In the genomic region with DNA sequence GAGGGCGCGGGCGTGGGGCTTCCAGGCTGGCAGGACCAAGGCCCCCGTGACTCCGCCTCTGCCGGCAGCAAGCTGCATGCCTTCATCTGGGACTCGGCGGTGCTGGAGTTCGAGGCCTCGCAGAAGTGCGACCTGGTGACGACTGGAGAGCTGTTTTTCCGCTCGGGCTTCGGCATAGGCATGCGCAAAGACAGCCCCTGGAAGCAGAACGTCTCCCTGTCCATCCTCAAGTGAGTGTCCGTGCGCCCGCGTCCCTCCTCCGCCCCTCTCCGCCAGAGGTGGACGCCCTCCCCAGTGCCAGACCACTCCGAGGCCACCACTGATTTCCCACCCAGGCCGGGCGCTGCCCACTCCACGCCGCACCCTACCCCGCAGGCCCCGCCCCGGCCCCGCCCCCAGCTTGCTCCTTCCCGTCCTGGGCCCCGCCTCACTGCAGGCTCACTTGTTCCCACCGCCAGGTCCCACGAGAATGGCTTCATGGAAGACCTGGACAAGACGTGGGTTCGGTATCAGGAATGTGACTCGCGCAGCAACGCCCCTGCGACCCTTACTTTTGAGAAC, we compare ENCODE assay signal across 10 cellular contexts. TPM values are rescaled to one million over a fixed set of nuclear protein-coding genes. Genes with fewer than 3 reads are reported as not detected.
DNase-seq lines count a peak whose midpoint lies in the region; ATAC-seq and TF ChIP-seq lines count a peak whose summit lies in the region.
"Had no signal": no experiment of that assay in that cellular context is flagged by ENCODE, and none has a peak within 500 bp of the region (broad histone marks: within the 10 kb centered on the region; RNA-seq: fewer than 3 reads in every experiment).

No MANE protein-coding gene starts in this region.

- DNase-seq in NCI-H2029 (lab: John Stamatoyannopoulos, UW) = peak; percentile 38
- DNase-seq in NCI-H2029 treated with DMSO at 0.1 percent for 48 hours (lab: John Stamatoyannopoulos, UW) = no peak
- DNase-seq in chondrocyte (ENCODE audit: low spot score) = no peak
- peak; percentile 18 for DNase-seq in kidney tubule cell (ENCODE audit: low spot score)
- peak in 1 of 2 donors; percentile 77 for DNase-seq in upper lobe of left lung
- DNase-seq in NCI-H2196 treated with DMSO at 0.1 percent for 48 hours (lab: John Stamatoyannopoulos, UW; ENCODE audit: unreplicated experiment) = no peak
- DNase-seq in cerebellar cortex (ENCODE audit: low spot score) = no peak
- DNase-seq in stimulated activated CD8-positive, alpha-beta memory T cell treated with anti-CD3 and anti-CD28 coated beads, Interleukin-4, amount 100 ng/mL, for 48 hours = no peak
- DNase-seq: activated T-cell treated with anti-CD3 and anti-CD28 coated beads for 4 hours had no signal

- H3K36me3 Mint-ChIP-seq in chondrocyte (ENCODE audit: low read depth) = no peaks in the 10 kb centered on the region

- H3K27me3 Mint-ChIP-seq in chondrocyte (ENCODE audit: low read depth) = peaks cover 50% of the 10 kb centered on the region

- H3K27ac Mint-ChIP-seq in chondrocyte (ENCODE audit: unreplicated experiment) = no peak overlapping the region

- H3K4me1 Mint-ChIP-seq in chondrocyte (ENCODE audit: low read depth) = peaks cover 5% of the 10 kb centered on the region

- no peaks in the 10 kb centered on the region for H3K9me3 ChIP-seq in upper lobe of left lung
- H3K9me3 ChIP-seq: right lobe of liver had no signal

- H3K4me3 Mint-ChIP-seq in chondrocyte (ENCODE audit: unreplicated experiment) = peak overlapping the region; percentile 55

- peak in 1 of 2 donors; percentile 11 for ATAC-seq in upper lobe of left lung (ENCODE audit: low FRiP score in 2 of 2)

- no peaks in the 10 kb centered on the region for H3K9me3 Mint-ChIP-seq in chondrocyte (ENCODE audit: low read depth)

- H3K4me3 ChIP-seq in upper lobe of left lung = peak overlapping the region in 3 of 4 donors; percentile 34 to 43 (median 37)

- no peak for TF ChIP-seq POLR2A in upper lobe of left lung (IDR thresholded peaks at IDR 0.05)

- H3K36me3 ChIP-seq in upper lobe of left lung = no peaks in the 10 kb centered on the region
- H3K36me3 ChIP-seq: right lobe of liver had no signal

- peaks cover 5 to 99% (median 71%) of the 10 kb centered on the region in 4 donors for H3K27me3 ChIP-seq in upper lobe of left lung

- peaks cover 23 to 44% (median 30%) of the 10 kb centered on the region in 4 donors for H3K4me1 ChIP-seq in upper lobe of left lung

- no peak overlapping the region for H3K27ac ChIP-seq in upper lobe of left lung
- H3K27ac ChIP-seq: right lobe of liver had no signal

- no peak for TF ChIP-seq EP300 in upper lobe of left lung (IDR thresholded peaks at IDR 0.05)

- WGBS in upper lobe of left lung, 2 donors = 18 to 59% methylated on average over 10 to 43 of the region's 43 CpGs

- TF ChIP-seq CTCF in chondrocyte (IDR thresholded peaks at IDR 0.05) = no peak
- no peak for TF ChIP-seq CTCF in upper lobe of left lung (IDR thresholded peaks at IDR 0.05)

RNA-seq across cellular contexts. Expression of a gene that starts 6.7 kb away (rescaled TPM):
- total RNA-seq in chondrocyte (not detected in 3 replicates), upper lobe of left lung (1 to 10 TPM in 3 of 6 donors, under 1 TPM in 1, not detected in 2; 0.46 to 6.3 (median 1.7) TPM)

RNA-seq across cellular contexts. Expression of a gene that starts 8.7 kb away (rescaled TPM):
- not detected in 3 replicates for total RNA-seq in chondrocyte
- total RNA-seq in upper lobe of left lung = not detected
- total RNA-seq: right lobe of liver had no signal

RNA-seq across cellular contexts. Expression of a gene that starts 24.2 kb away (rescaled TPM):
- total RNA-seq in chondrocyte (0.07 TPM in 1 of 3 replicates, not detected in the others), upper lobe of left lung (1 to 10 TPM in 1 of 6 donors, under 1 TPM in 2, not detected in 3; 0.17 to 2.1 (median 0.49) TPM)
- total RNA-seq: right lobe of liver had no signal

RNA-seq across cellular contexts. Expression of a gene that starts 25.2 kb away (rescaled TPM):
- total RNA-seq in chondrocyte (40.3 to 62.6 TPM (median 41.0 TPM) in 3 replicates), upper lobe of left lung (100 to 1,000 TPM in 1 of 6 donors, 10 to 100 TPM in 5; 31.9 to 174 (median 67.3) TPM)

RNA-seq across cellular contexts. Expression of a gene that starts 25.3 kb away (rescaled TPM):
- total RNA-seq in chondrocyte (54.5 to 57.8 TPM (median 55.5 TPM) in 3 replicates), upper lobe of left lung (100 to 1,000 TPM in 1 of 6 donors, 10 to 100 TPM in 5; 39.8 to 110 (median 73.0) TPM)

Comparison
In these comparisons a context has a peak if more than half of its experiments do, and no peak if none do; other contexts are left out.
1. DNase-seq: peak in NCI-H2029 (single experiment) and kidney tubule cell (single experiment); none in NCI-H2029 treated with DMSO at 0.1 percent for 48 hours (single experiment), chondrocyte (single experiment), NCI-H2196 treated with DMSO at 0.1 percent for 48 hours (single experiment), cerebellar cortex (single experiment) and stimulated activated CD8-positive, alpha-beta memory T cell treated with anti-CD3 and anti-CD28 coated beads, Interleukin-4, amount 100 ng/mL, for 48 hours (single experiment).